Comparison of ENCODE assay signal across 15 cellular contexts in the genomic region with DNA sequence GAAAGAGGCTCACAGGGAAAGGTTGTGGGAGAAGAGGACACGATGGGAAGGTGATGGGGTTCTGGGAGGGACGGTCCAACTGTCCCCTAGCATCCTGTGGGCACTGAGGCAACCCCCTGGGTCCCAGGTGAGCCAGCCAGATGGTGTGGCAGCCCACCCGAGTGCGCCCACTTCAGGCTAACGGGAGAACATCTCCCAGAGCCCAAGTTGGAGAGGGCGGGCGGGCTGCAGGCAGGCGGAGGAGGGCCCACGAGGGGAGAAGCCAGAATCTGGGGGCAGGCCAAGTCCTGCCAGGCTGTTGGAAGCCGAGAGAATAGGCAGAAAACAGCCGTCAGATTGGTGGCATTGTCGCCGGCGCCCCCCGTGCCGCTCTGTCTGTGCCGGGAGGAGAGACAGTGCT. TPM values are rescaled to one million over a fixed set of nuclear protein-coding genes. Genes with fewer than 3 reads are reported as not detected.
A peak's percentile ranks its signal among the peaks of the same experiment; 100 is the strongest.
DNase-seq lines count a peak whose midpoint lies in the region; ATAC-seq and TF ChIP-seq lines count a peak whose summit lies in the region.
"Had no signal": no experiment of that assay in that cellular context is flagged by ENCODE, and none has a peak within 500 bp of the region (broad histone marks: within the 10 kb centered on the region; RNA-seq: fewer than 3 reads in every experiment).

No MANE protein-coding gene starts in this region.

- peaks cover 7% of the 10 kb centered on the region; the same call in 1 of the 2 replicates for H4K20me1 ChIP-seq in DND-41 (ENCODE audit: insufficient read depth, low read length)

- no peaks in the 10 kb centered on the region for H3K79me2 ChIP-seq in DND-41 (ENCODE audit: insufficient read depth, low read length)

- no peak overlapping the region for H2AFZ ChIP-seq in DND-41 (ENCODE audit: low read depth, low read length)

- H3K9ac ChIP-seq in DND-41 (ENCODE audit: low read depth, low read length), result no peak overlapping the region
- H3K9ac ChIP-seq: KMS-11 had no signal

- TF ChIP-seq POLR2A in testis (IDR thresholded peaks at IDR 0.05), result no peak

- H3K27me3 ChIP-seq in DND-41 (ENCODE audit: insufficient read depth, low read length, poor library complexity) (no peaks in the 10 kb centered on the region), testis (no peaks in the 10 kb centered on the region)
- H3K27me3 ChIP-seq: ascending aorta had no signal

- intact Hi-C loops in testis (cut with DNase I; ENCODE audit: low total_unique reads), result loop anchor here (10.0 kb wide), 1 partner anchor 136 kb away; no protein-coding TSS in a partner anchor

- H3K27ac ChIP-seq in DND-41 (ENCODE audit: low read length) (no peak overlapping the region), testis (no peak overlapping the region)
- H3K27ac ChIP-seq: ascending aorta, C4-2B, KMS-11, left lung had no signal

- H3K9me3 ChIP-seq in DND-41 (ENCODE audit: insufficient read depth, low read length, severe bottlenecking) (no peaks in the 10 kb centered on the region), testis (no peaks in the 10 kb centered on the region)
- H3K9me3 ChIP-seq: ascending aorta, left lung had no signal

- WGBS in testis, 2 donors, result 71 to 73% methylated on average over 13 to 17 of the region's 17 CpGs

- in situ Hi-C loops in astrocyte of the cerebellum (cut with HindIII; ENCODE audit: low sequenced_read_pairs), result no loop called here

- H3K36me3 ChIP-seq in DND-41 (ENCODE audit: insufficient read depth, low read length), result no peaks in the 10 kb centered on the region
- no peaks in the 10 kb centered on the region for H3K36me3 ChIP-seq in testis (ENCODE audit: low read depth, missing control alignments)
- H3K36me3 ChIP-seq: ascending aorta, left lung had no signal

- ATAC-seq in DND-41 (ENCODE audit: insufficient read depth, low read depth), result no peak
- no peak for ATAC-seq in HG02588 (IDR thresholded peaks at IDR 0.05; ENCODE audit: unreplicated experiment)
- ATAC-seq in activated T-cell treated with anti-CD3 and anti-CD28 coated beads, Interleukin-2, amount 50 U/mL, for 4 hours, result no peak
- ATAC-seq in HG03097 (IDR thresholded peaks at IDR 0.05; ENCODE audit: low FRiP score, unreplicated experiment), result no peak

- H3K4me2 ChIP-seq in DND-41 (ENCODE audit: insufficient read depth, low read length), result no peak overlapping the region
- H3K4me2 ChIP-seq: KMS-11 had no signal

- H3K4me1 Mint-ChIP-seq in activated T-cell treated with anti-CD3 and anti-CD28 coated beads, Interleukin-2, amount 50 U/mL, for 4 hours (ENCODE audit: low read depth), result no peaks in the 10 kb centered on the region

- no peaks in the 10 kb centered on the region for H3K36me3 Mint-ChIP-seq in activated T-cell treated with anti-CD3 and anti-CD28 coated beads, Interleukin-2, amount 50 U/mL, for 4 hours (ENCODE audit: insufficient read depth)
- H3K36me3 Mint-ChIP-seq: naive B cell had no signal

- TF ChIP-seq CTCF in DND-41 (IDR thresholded peaks at IDR 0.05; ENCODE audit: borderline replicate concordance, extremely low read depth, low read length, poor library complexity, severe bottlenecking), result peak; percentile 34
- TF ChIP-seq CTCF in astrocyte of the cerebellum (IDR thresholded peaks at IDR 0.05; ENCODE audit: low read depth, low read length, missing control alignments), result peak; percentile 37
- TF ChIP-seq CTCF in testis (IDR thresholded peaks at IDR 0.05), result no peak

- no peak for DNase-seq in DND-41
- DNase-seq in HUDEP-2 (lab: John Stamatoyannopoulos, UW; ENCODE audit: unreplicated experiment in 76 of 76), result peak in 55 of 76 experiments; percentile 9 to 72 (median 42)
- no peak for DNase-seq in astrocyte of the cerebellum (ENCODE audit: low read depth)
- DNase-seq in left kidney (ENCODE audit: low read depth, low spot score), result peak; percentile 39
- DNase-seq in testis, result no peak
- no peak for DNase-seq in activated T-cell treated with anti-CD3 and anti-CD28 coated beads, Interleukin-2, amount 50 U/mL, for 4 hours
- DNase-seq: activated T-cell treated with anti-CD3 and anti-CD28 coated beads, Interleukin-2, amount 50 U/mL, for 1 hour; naive B cell; SW 1271 had no signal

- H3K4me1 ChIP-seq in DND-41 (ENCODE audit: insufficient read depth, low read length) (no peaks in the 10 kb centered on the region), testis (no peaks in the 10 kb centered on the region)
- H3K4me1 ChIP-seq: ascending aorta had no signal

- H3K4me3 Mint-ChIP-seq in activated T-cell treated with anti-CD3 and anti-CD28 coated beads, Interleukin-2, amount 50 U/mL, for 4 hours, result no peak overlapping the region
- H3K4me3 Mint-ChIP-seq: naive B cell had no signal

- peaks cover 19% of the 10 kb centered on the region for H3K27me3 Mint-ChIP-seq in activated T-cell treated with anti-CD3 and anti-CD28 coated beads, Interleukin-2, amount 50 U/mL, for 4 hours (ENCODE audit: low read depth)

- H3K4me3 ChIP-seq in DND-41 (ENCODE audit: low read depth in 1 of 2, low read length in 2 of 2) (no peak overlapping the region), astrocyte of the cerebellum (ENCODE audit: low read depth, low read length) (no peak overlapping the region), testis (no peak overlapping the region)
- H3K4me3 ChIP-seq: ascending aorta, left lung had no signal

- H3K9me3 Mint-ChIP-seq in activated T-cell treated with anti-CD3 and anti-CD28 coated beads, Interleukin-2, amount 50 U/mL, for 4 hours, result no peaks in the 10 kb centered on the region
- H3K9me3 Mint-ChIP-seq: naive B cell had no signal

RNA-seq across cellular contexts. Expression of gene ABCC3, which starts 13.8 kb away (rescaled TPM):
- total RNA-seq in testis, result 10 to 100 TPM in 1 of 2 donors, 1 to 10 TPM in 1; 10.0 to 12.1 TPM
- polyA plus RNA-seq in testis (ENCODE audit: insufficient read depth, low read depth, low replicate concordance), result 15.4 TPM
- under 1 TPM; 0.26 to 0.63 (median 0.49) TPM for total RNA-seq in activated T-cell treated with anti-CD3 and anti-CD28 coated beads, Interleukin-2, amount 50 U/mL, for 4 hours

Comparison
In these comparisons a context has a peak if more than half of its experiments do, and no peak if none do; other contexts are left out.
1. DNase-seq: peak in HUDEP-2 (55 of 76) and left kidney (single experiment); none in DND-41 (single experiment), astrocyte of the cerebellum (single experiment), testis (single experiment) and activated T-cell treated with anti-CD3 and anti-CD28 coated beads, Interleukin-2, amount 50 U/mL, for 4 hours (single experiment).
2. CTCF ChIP-seq: peak in DND-41 (single experiment) and astrocyte of the cerebellum (single experiment); none in testis (0 of 3).
3. RNA of gene ABCC3, which starts 13.8 kb away (total RNA-seq): 10.0 to 12.1 TPM in testis; 0.26 to 0.63 TPM in activated T-cell treated with anti-CD3 and anti-CD28 coated beads, Interleukin-2, amount 50 U/mL, for 4 hours; every median in the first group is over 4 times any median in the second.